ENCODE assay signal across 26 cellular contexts in genomic region chr2:164860694-164861042, GRCh38.
"Had no signal": no experiment of that assay in that cellular context is flagged by ENCODE, and none has a peak within 500 bp of the region (broad histone marks: within the 10 kb centered on the region; RNA-seq: fewer than 3 reads in every experiment).

No MANE protein-coding gene starts in this region.

- H3K36me3 ChIP-seq: colonic mucosa, esophagus muscularis mucosa, esophagus squamous epithelium, gastrocnemius medialis, gastroesophageal sphincter, heart left ventricle, heart right ventricle had no signal

- FAIRE-seq: endothelial cell of umbilical vein had no signal

- H3K4me3 ChIP-seq: colonic mucosa, coronary artery, dorsolateral prefrontal cortex, esophagus muscularis mucosa, esophagus squamous epithelium, gastrocnemius medialis, gastroesophageal sphincter, heart left ventricle, heart right ventricle had no signal

- H3K9me3 Mint-ChIP-seq: dendritic cell treated with granulocyte-macrophage colony-stimulating factor and Interleukin-4, amounts not matched to agents 40 ng/mL and 50 ng/mL, for 4 days; endodermal cell had no signal

- H3K27ac ChIP-seq: colonic mucosa, coronary artery, dorsolateral prefrontal cortex, epithelial cell of prostate, esophagus muscularis mucosa, esophagus squamous epithelium, foreskin keratinocyte, gastrocnemius medialis, gastroesophageal sphincter, heart left ventricle, heart right ventricle had no signal

- H3K4me3 Mint-ChIP-seq: dendritic cell treated with granulocyte-macrophage colony-stimulating factor and Interleukin-4, amounts not matched to agents 40 ng/mL and 50 ng/mL, for 4 days; effector memory CD8-positive, alpha-beta T cell; endodermal cell had no signal

- ATAC-seq: effector memory CD8-positive, alpha-beta T cell; esophagus mucosa; foreskin keratinocyte; gastrocnemius medialis; gastroesophageal sphincter; heart left ventricle; heart right ventricle had no signal

- H3K27me3 Mint-ChIP-seq: dendritic cell treated with granulocyte-macrophage colony-stimulating factor and Interleukin-4, amounts not matched to agents 40 ng/mL and 50 ng/mL, for 4 days; effector memory CD8-positive, alpha-beta T cell had no signal

- DNase-seq: colonic mucosa; cortex of kidney; dermis blood vessel endothelial cell; dorsolateral prefrontal cortex; effector CD4-positive, alpha-beta T cell; effector CD8-positive, alpha-beta T cell; effector memory CD4-positive, alpha-beta T cell; effector memory CD8-positive, alpha-beta T cell; endodermal cell; erythroblast; esophagus squamous epithelium; foreskin fibroblast; foreskin keratinocyte; foreskin melanocyte; gastrocnemius medialis; glutamatergic neuron; head of caudate nucleus; heart left ventricle; heart right ventricle had no signal

- H3K9me3 ChIP-seq: colonic mucosa, esophagus muscularis mucosa, esophagus squamous epithelium, gastrocnemius medialis, gastroesophageal sphincter, heart left ventricle, heart right ventricle had no signal

- H3K4me1 ChIP-seq: colonic mucosa, esophagus muscularis mucosa, gastrocnemius medialis, gastroesophageal sphincter, heart left ventricle, heart right ventricle had no signal

- H3K27ac Mint-ChIP-seq: dendritic cell treated with granulocyte-macrophage colony-stimulating factor and Interleukin-4, amounts not matched to agents 40 ng/mL and 50 ng/mL, for 4 days; effector memory CD8-positive, alpha-beta T cell; endodermal cell had no signal

- H3K27me3 ChIP-seq: colonic mucosa, esophagus muscularis mucosa, esophagus squamous epithelium, foreskin keratinocyte, gastrocnemius medialis, gastroesophageal sphincter, heart left ventricle, heart right ventricle had no signal
